Comparison of ENCODE assay signal across 1 cellular context in genomic region chr12:52879394-52880351, GRCh38.
A peak's percentile ranks its signal among the peaks of the same experiment; 100 is the strongest.
TF ChIP-seq lines count a peak whose summit lies in the region.

No MANE protein-coding gene starts in this region.

TF ChIP-seq in H1, 55 proteins besides CTCF, POLR2A, EP300 and RAD21:
- TF ChIP-seq POLR2AphosphoS5 (IDR thresholded peaks at IDR 0.05; ENCODE audit: low read depth, low read length) (peak; percentile 49; the same call in 1 of the 2 replicates), TBP (IDR thresholded peaks at IDR 0.05; ENCODE audit: low read depth, low read length) (peak; percentile 27; the same call in 1 of the 2 replicates), ASH2L (IDR thresholded peaks at IDR 0.05; ENCODE audit: low read length) (peak; percentile 12), MAX (IDR thresholded peaks at IDR 0.05) (peak; percentile 63), E2F6 (IDR thresholded peaks at IDR 0.05) (peak; percentile 72), EZH2 (IDR thresholded peaks at IDR 0.05; ENCODE audit: low read depth, low read length, severe bottlenecking) (peak; percentile 31), HDAC6 (IDR thresholded peaks at IDR 0.05; ENCODE audit: low read depth, low read length) (no peak), YY1 (IDR thresholded peaks at IDR 0.05; ENCODE audit: low read depth, low read length) (no peak; the same call in 1 of the 2 replicates), RBBP5 (IDR thresholded peaks at IDR 0.05; ENCODE audit: borderline replicate concordance, low read depth, low read length) (no peak), CHD7 (IDR thresholded peaks at IDR 0.05; ENCODE audit: insufficient replicate concordance, low read length) (no peak), SP2 (IDR thresholded peaks at IDR 0.05; ENCODE audit: low read length) (no peak), GTF2F1 (IDR thresholded peaks at IDR 0.05; ENCODE audit: borderline replicate concordance, low read depth, low read length) (no peak), SIN3A (conservative IDR thresholded peaks at IDR 0.05 in 1 of 2, IDR thresholded peaks at IDR 0.05 in 1 of 2; ENCODE audit: low read depth in 1 of 2, low read length in 2 of 2) (0 out of 4 replicates have a peak, but pooled peaks of 1 of the 2 experiments have one; percentile 42), KDM4A (IDR thresholded peaks at IDR 0.05; ENCODE audit: low read depth, low read length, severe bottlenecking) (peak; percentile 94), TAF1 (IDR thresholded peaks at IDR 0.05; ENCODE audit: low read depth, low read length) (peak; percentile 50; the same call in 1 of the 2 replicates), GABPA (IDR thresholded peaks at IDR 0.05; ENCODE audit: borderline replicate concordance, insufficient read depth, low read length) (peak; percentile 14; the same call in 1 of the 2 replicates), JUN (IDR thresholded peaks at IDR 0.05; ENCODE audit: low read depth, low read length) (no peak), NRF1 (IDR thresholded peaks at IDR 0.05; ENCODE audit: low read depth, low read length) (no peak), TCF12 (IDR thresholded peaks at IDR 0.05; ENCODE audit: low read depth, low read length) (no peak), PHF8 (conservative IDR thresholded peaks at IDR 0.05; ENCODE audit: low read depth, low read length) (no peak), JUND (IDR thresholded peaks at IDR 0.05; ENCODE audit: low read length) (no peak), ZNF274 (IDR thresholded peaks at IDR 0.05; ENCODE audit: borderline replicate concordance, extremely low read depth, low read length) (no peak), EGR1 (IDR thresholded peaks at IDR 0.05; ENCODE audit: borderline replicate concordance, low read depth, low read length) (peak; percentile 79; the same call in 1 of the 2 replicates), BRCA1 (IDR thresholded peaks at IDR 0.05; ENCODE audit: low read depth, low read length) (no peak), NANOG (IDR thresholded peaks at IDR 0.05; ENCODE audit: insufficient read depth, low read depth, low read length, poor library complexity, severe bottlenecking) (no peak), TAF7 (optimal IDR thresholded peaks at IDR 0.05; ENCODE audit: borderline replicate concordance, low read depth, low read length) (peak; percentile 40), CBX8 (IDR thresholded peaks at IDR 0.05; ENCODE audit: borderline replicate concordance, low read depth, low read length) (no peak)
